Comparison of ENCODE assay signal across 8 cellular contexts in the genomic region with DNA sequence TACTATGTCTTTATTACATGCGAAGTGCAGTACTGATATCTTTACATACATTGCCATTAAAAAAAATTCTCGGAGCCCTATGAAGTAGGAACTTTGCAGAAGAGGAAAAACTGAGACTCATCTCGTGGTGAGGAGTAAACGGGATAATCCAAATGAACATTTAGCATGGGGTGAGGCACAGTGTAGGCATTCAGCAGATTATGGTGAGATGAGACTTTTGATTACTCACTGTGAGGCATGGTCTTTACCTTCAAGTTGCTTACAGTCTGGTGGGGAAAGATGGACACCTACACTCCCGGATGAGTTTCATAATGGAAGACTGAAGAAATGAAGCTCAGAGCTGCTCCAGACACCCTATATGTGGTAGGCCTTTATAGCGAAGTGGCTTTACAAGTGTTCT. TPM values are rescaled to one million over a fixed set of nuclear protein-coding genes. Genes with fewer than 3 reads are reported as not detected.
A peak's percentile ranks its signal among the peaks of the same experiment; 100 is the strongest.
DNase-seq lines count a peak whose midpoint lies in the region; ATAC-seq, FAIRE-seq and TF ChIP-seq lines count a peak whose summit lies in the region.

No MANE protein-coding gene starts in this region.

- H3K36me3 ChIP-seq in HepG2 (replicated peaks in 1 of 2; ENCODE audit: control insufficient read depth in 1 of 2, insufficient read depth in 2 of 2, low read length in 2 of 2) (peaks cover 6 to 34% of the 10 kb centered on the region in 2 experiments), tibial nerve (peaks cover 0 to 22% (median 0%) of the 10 kb centered on the region in 3 donors)

- H3K27ac ChIP-seq in HepG2 (ENCODE audit: extremely low read length, insufficient read depth, low read length) (no peak overlapping the region), tibial nerve (peak overlapping the region in 1 of 4 donors; percentile 97), substantia nigra (ENCODE audit: low read depth, low read length, poor library complexity, severe bottlenecking) (no peak overlapping the region)

- WGBS in HepG2 (ENCODE audit: low lambda C conversion rate): 76% methylated on average over 6 of the region's 6 CpGs
- 78 to 79% methylated on average over 6 of the region's 6 CpGs for WGBS in tibial nerve, 2 donors

- CTCF ChIA-PET in HepG2 (lab: Yijun Ruan, JAX; ENCODE audit: low intra/inter-chr PET ratio, low total read pairs): no interaction called here

- peak overlapping the region; percentile 93 for H3K4me2 ChIP-seq in HepG2 (ENCODE audit: low read depth, low read length)

- in situ Hi-C loops in HepG2 (cut with HindIII; ENCODE audit: extremely low pct_ligation_motif_present, low pct_unique_long_range_greater_than_20kb): no loop called here

- no peaks in the 10 kb centered on the region for H3K9me3 ChIP-seq in HepG2 (ENCODE audit: low read length)
- no peaks in the 10 kb centered on the region for H3K9me3 ChIP-seq in tibial nerve

- POLR2A ChIA-PET in HepG2 (lab: Yijun Ruan, JAX): interaction anchor here (1.9 kb wide), 1 partner anchor 400 kb away, joined by 8 read pairs; a partner anchor contains a TSS

- H3K4me3 Mint-ChIP-seq in activated T-cell treated with anti-CD3 and anti-CD28 coated beads, Interleukin-2, amount 50 U/mL, for 72 hours: peak overlapping the region; percentile 84 to 98
- H3K4me3 Mint-ChIP-seq in activated naive CD8-positive, alpha-beta T cell treated with anti-CD3 and anti-CD28 coated beads for 36 hours: peak overlapping the region; percentile 98

- no peak for FAIRE-seq in HepG2 (lab: Jason Lieb, UNC)
- no peak for FAIRE-seq in frontal cortex (lab: Jason Lieb, UNC)

- TF ChIP-seq POLR2A in HepG2 (IDR thresholded peaks at IDR 0.05; ENCODE audit: insufficient read depth in 1 of 2, low read depth in 2 of 2, low read length in 2 of 2): no peak
- TF ChIP-seq POLR2A in tibial nerve (IDR thresholded peaks at IDR 0.05): no peak

- H3K4me1 ChIP-seq in HepG2 (ENCODE audit: insufficient read depth, low read length) (peaks cover 75% of the 10 kb centered on the region), tibial nerve (peaks cover 0 to 58% (median 30%) of the 10 kb centered on the region in 4 donors)

- H3K27me3 Mint-ChIP-seq in activated T-cell treated with anti-CD3 and anti-CD28 coated beads, Interleukin-2, amount 50 U/mL, for 72 hours (ENCODE audit: low read depth): no peaks in the 10 kb centered on the region
- H3K27me3 Mint-ChIP-seq in activated naive CD8-positive, alpha-beta T cell treated with anti-CD3 and anti-CD28 coated beads for 36 hours: no peaks in the 10 kb centered on the region

- DNase-seq in activated T-cell treated with anti-CD3 and anti-CD28 coated beads, Interleukin-2, amount 50 U/mL, for 72 hours: no peak
- DNase-seq in activated T-cell treated with anti-CD3 and anti-CD28 coated beads, Interleukin-2, amount 50 U/mL, for 1 hour: no peak
- no peak for DNase-seq in activated naive CD8-positive, alpha-beta T cell treated with anti-CD3 and anti-CD28 coated beads for 36 hours
- no peak for DNase-seq in HepG2 (ENCODE audit: low spot score)
- no peak for DNase-seq in tibial nerve (ENCODE audit: low spot score in 2 of 2)
- DNase-seq in DMS53 treated with DMSO at 0.1 percent for 48 hours (lab: John Stamatoyannopoulos, UW; ENCODE audit: unreplicated experiment): no peak
- DNase-seq in frontal cortex (ENCODE audit: low spot score in 2 of 2): no peak
- no peak for DNase-seq in substantia nigra (lab: John Stamatoyannopoulos, UW)

- ATAC-seq in activated T-cell treated with anti-CD3 and anti-CD28 coated beads, Interleukin-2, amount 50 U/mL, for 72 hours (replicated peaks in 1 of 2): no peak
- ATAC-seq in HepG2: no peak

- H3K27ac Mint-ChIP-seq in activated T-cell treated with anti-CD3 and anti-CD28 coated beads, Interleukin-2, amount 50 U/mL, for 72 hours: peak overlapping the region; percentile 95
- H3K27ac Mint-ChIP-seq in activated naive CD8-positive, alpha-beta T cell treated with anti-CD3 and anti-CD28 coated beads for 36 hours: peak overlapping the region; percentile 98

- TF ChIP-seq RAD21 in HepG2 (CRISPR knock-in tag; IDR thresholded peaks at IDR 0.05): no peak

- BruUV-seq in HepG2 (replicated peaks; lab: Mats Ljungman, UMichigan): no TSS peak

- no peak overlapping the region for H2AFZ ChIP-seq in HepG2 (ENCODE audit: low read length)

- intact Hi-C loops in HepG2 (cut with micrococcal nuclease; ENCODE audit: unreplicated experiment): no loop called here

- H3K4me1 Mint-ChIP-seq in activated T-cell treated with anti-CD3 and anti-CD28 coated beads, Interleukin-2, amount 50 U/mL, for 72 hours (ENCODE audit: low read depth): peaks cover 57% of the 10 kb centered on the region
- peaks cover 47% of the 10 kb centered on the region for H3K4me1 Mint-ChIP-seq in activated naive CD8-positive, alpha-beta T cell treated with anti-CD3 and anti-CD28 coated beads for 36 hours

- H3K36me3 Mint-ChIP-seq in activated T-cell treated with anti-CD3 and anti-CD28 coated beads, Interleukin-2, amount 50 U/mL, for 72 hours (ENCODE audit: insufficient read depth in 2 of 2): peaks cover 3 to 8% of the 10 kb centered on the region in 2 donors
- peaks cover 43% of the 10 kb centered on the region for H3K36me3 Mint-ChIP-seq in activated naive CD8-positive, alpha-beta T cell treated with anti-CD3 and anti-CD28 coated beads for 36 hours

- peaks cover 5% of the 10 kb centered on the region; the same call in 1 of the 2 replicates for H4K20me1 ChIP-seq in HepG2 (ENCODE audit: insufficient read depth, low read length)

- no peaks in the 10 kb centered on the region; a peak in 1 of 5 replicates for H3K27me3 ChIP-seq in HepG2 (ENCODE audit: control insufficient read depth in 1 of 2, insufficient read depth in 2 of 2, low read length in 2 of 2)
- H3K27me3 ChIP-seq in tibial nerve: no peaks in the 10 kb centered on the region

- H3K4me3 ChIP-seq in HepG2 (replicated peaks in 1 of 3; ENCODE audit: insufficient read depth in 1 of 3, low read depth in 2 of 3, low read length in 3 of 3): peak overlapping the region; percentile 75 to 99 (median 85)
- peak overlapping the region; percentile 90 to 99 (median 96) for H3K4me3 ChIP-seq in tibial nerve

- TF ChIP-seq CTCF in HepG2 (CRISPR knock-in tag; IDR thresholded peaks at IDR 0.05) (no peak), tibial nerve (IDR thresholded peaks at IDR 0.05) (no peak)

- peak overlapping the region; percentile 98 for H3K9ac ChIP-seq in HepG2 (ENCODE audit: insufficient read depth, low read depth, low read length)

- H3K9me3 Mint-ChIP-seq in activated T-cell treated with anti-CD3 and anti-CD28 coated beads, Interleukin-2, amount 50 U/mL, for 72 hours: no peaks in the 10 kb centered on the region
- H3K9me3 Mint-ChIP-seq in activated naive CD8-positive, alpha-beta T cell treated with anti-CD3 and anti-CD28 coated beads for 36 hours: no peaks in the 10 kb centered on the region

- H3K79me2 ChIP-seq in HepG2 (ENCODE audit: insufficient read depth, low read length): peaks cover 93% of the 10 kb centered on the region

- no peak for TF ChIP-seq EP300 in HepG2 (IDR thresholded peaks at IDR 0.05; ENCODE audit: low read depth in 2 of 2, low read length in 2 of 2)
- no peak for TF ChIP-seq EP300 in HepG2 (CRISPR knock-in tag; IDR thresholded peaks at IDR 0.05; ENCODE audit: borderline replicate concordance)
- TF ChIP-seq EP300 in tibial nerve (IDR thresholded peaks at IDR 0.05): no peak

RNA-seq across cellular contexts. Expression of a gene that starts 1.4 kb away (rescaled TPM):
- total RNA-seq in activated T-cell treated with anti-CD3 and anti-CD28 coated beads, Interleukin-2, amount 50 U/mL, for 72 hours: 10 to 100 TPM; 33.3 to 52.3 TPM
- 10 to 100 TPM; 37.6 to 42.7 TPM for total RNA-seq in activated naive CD8-positive, alpha-beta T cell treated with anti-CD3 and anti-CD28 coated beads for 36 hours
- total RNA-seq in HepG2 (2016; rRNA removed; fragmentation: Illumina TruSeq; extraction: Trizol) (41.5 and 45.6 TPM in 2 replicates), tibial nerve (10 to 100 TPM; 28.5 to 36.3 (median 35.1) TPM), frontal cortex (39.1 TPM)
- 88.9 and 116 TPM in 2 replicates for total RNA-seq in HepG2 (2016; cell fraction: cytosol; rRNA removed; fragmentation: Illumina TruSeq; extraction: Trizol; ENCODE audit: low read depth)
- total RNA-seq in HepG2 (2016; cell fraction: insoluble cytoplasmic fraction; rRNA removed; fragmentation: Illumina TruSeq; extraction: Trizol): 39.5 and 44.6 TPM in 2 replicates
- 25.9 and 26.4 TPM in 2 replicates for total RNA-seq in HepG2 (2016; cell fraction: membrane; rRNA removed; fragmentation: Illumina TruSeq; extraction: Trizol)
- 54.7 and 73.0 TPM in 2 replicates for total RNA-seq in HepG2 (2016; cell fraction: nucleus; rRNA removed; fragmentation: Illumina TruSeq; extraction: Trizol)
- polyA plus RNA-seq in HepG2 (2011; rRNA removed): 29.7 and 31.1 TPM in 2 replicates
- 16.3 and 23.0 TPM in 2 replicates for polyA plus RNA-seq in HepG2 (2011; cell fraction: cytosol; rRNA removed)
- 23.9 and 28.8 TPM in 2 replicates for polyA plus RNA-seq in HepG2 (2011; cell fraction: nucleus; rRNA removed)
- 25.6 and 28.2 TPM in 2 replicates for polyA plus RNA-seq in HepG2 (2012)
- polyA plus RNA-seq in HepG2 (2016; cell fraction: cytosol; fragmentation: Illumina TruSeq; extraction: Trizol; ENCODE audit: low read depth): 1.9 and 2.1 TPM in 2 replicates
- 40.0 and 47.0 TPM in 2 replicates for polyA plus RNA-seq in HepG2 (2016; cell fraction: insoluble cytoplasmic fraction; fragmentation: Illumina TruSeq; extraction: Trizol; ENCODE audit: low read depth)
- 7.1 and 7.5 TPM in 2 replicates for polyA plus RNA-seq in HepG2 (2016; cell fraction: membrane; fragmentation: Illumina TruSeq; extraction: Trizol; ENCODE audit: low read depth)
- polyA plus RNA-seq in HepG2 (2016; cell fraction: nucleus; fragmentation: Illumina TruSeq; extraction: Trizol; ENCODE audit: insufficient read depth, low read depth): 61.9 and 76.1 TPM in 2 replicates
- 39.2 and 72.4 TPM in 2 replicates for polyA minus RNA-seq in HepG2 (2011; rRNA and poly(A)+ RNA removed; ENCODE audit: low replicate concordance)
- polyA minus RNA-seq in HepG2 (2011; cell fraction: cytosol; rRNA and poly(A)+ RNA removed): 36.2 and 48.9 TPM in 2 replicates
- polyA minus RNA-seq in HepG2 (2011; cell fraction: nucleus; rRNA and poly(A)+ RNA removed): 98.0 and 104 TPM in 2 replicates

RNA-seq across cellular contexts. Expression of a gene that starts 1.7 kb away (rescaled TPM):
- total RNA-seq in activated T-cell treated with anti-CD3 and anti-CD28 coated beads, Interleukin-2, amount 50 U/mL, for 72 hours: 10 to 100 TPM; 25.8 to 26.6 TPM
- 10 to 100 TPM; 38.1 to 40.7 TPM for total RNA-seq in activated naive CD8-positive, alpha-beta T cell treated with anti-CD3 and anti-CD28 coated beads for 36 hours
- total RNA-seq in HepG2 (2016; rRNA removed; fragmentation: Illumina TruSeq; extraction: Trizol) (39.8 and 51.7 TPM in 2 replicates), tibial nerve (10 to 100 TPM in 3 of 4 donors, 1 to 10 TPM in 1; 8.2 to 14.2 (median 10.8) TPM), frontal cortex (25.7 TPM)
- total RNA-seq in HepG2 (2016; cell fraction: cytosol; rRNA removed; fragmentation: Illumina TruSeq; extraction: Trizol; ENCODE audit: low read depth): 4.3 and 5.3 TPM in 2 replicates
- 39.0 and 48.3 TPM in 2 replicates for total RNA-seq in HepG2 (2016; cell fraction: insoluble cytoplasmic fraction; rRNA removed; fragmentation: Illumina TruSeq; extraction: Trizol)
- 12.1 and 12.8 TPM in 2 replicates for total RNA-seq in HepG2 (2016; cell fraction: membrane; rRNA removed; fragmentation: Illumina TruSeq; extraction: Trizol)
- 53.4 and 63.7 TPM in 2 replicates for total RNA-seq in HepG2 (2016; cell fraction: nucleus; rRNA removed; fragmentation: Illumina TruSeq; extraction: Trizol)
- polyA plus RNA-seq in HepG2 (2011; rRNA removed): 21.5 and 22.9 TPM in 2 replicates
- polyA plus RNA-seq in HepG2 (2011; cell fraction: cytosol; rRNA removed): 15.4 and 16.2 TPM in 2 replicates
- polyA plus RNA-seq in HepG2 (2011; cell fraction: nucleus; rRNA removed): 16.1 and 18.5 TPM in 2 replicates
- polyA plus RNA-seq in HepG2 (2012): 15.4 and 20.9 TPM in 2 replicates
- 2.1 and 2.4 TPM in 2 replicates for polyA plus RNA-seq in HepG2 (2016; cell fraction: cytosol; fragmentation: Illumina TruSeq; extraction: Trizol; ENCODE audit: low read depth)
- 23.2 and 30.3 TPM in 2 replicates for polyA plus RNA-seq in HepG2 (2016; cell fraction: insoluble cytoplasmic fraction; fragmentation: Illumina TruSeq; extraction: Trizol; ENCODE audit: low read depth)
- 3.8 and 4.7 TPM in 2 replicates for polyA plus RNA-seq in HepG2 (2016; cell fraction: membrane; fragmentation: Illumina TruSeq; extraction: Trizol; ENCODE audit: low read depth)
- polyA plus RNA-seq in HepG2 (2016; cell fraction: nucleus; fragmentation: Illumina TruSeq; extraction: Trizol; ENCODE audit: insufficient read depth, low read depth): 32.5 and 34.5 TPM in 2 replicates
- 67.8 and 87.6 TPM in 2 replicates for polyA minus RNA-seq in HepG2 (2011; rRNA and poly(A)+ RNA removed; ENCODE audit: low replicate concordance)
- 20.3 and 23.7 TPM in 2 replicates for polyA minus RNA-seq in HepG2 (2011; cell fraction: cytosol; rRNA and poly(A)+ RNA removed)
- polyA minus RNA-seq in HepG2 (2011; cell fraction: nucleus; rRNA and poly(A)+ RNA removed): 72.5 and 93.6 TPM in 2 replicates
